ENCODE assay signal across 8 cellular contexts in genomic region chr6:109009761-109010612, GRCh38.
A peak's percentile ranks its signal among the peaks of the same experiment; 100 is the strongest.
DNase-seq lines count a peak whose midpoint lies in the region; ATAC-seq and TF ChIP-seq lines count a peak whose summit lies in the region.

No MANE protein-coding gene starts in this region.

- POLR2A ChIA-PET in A673 (lab: Charles Lee; ENCODE audit: low non-redundant PET): no interaction called here

- H3K36me3 Mint-ChIP-seq in endodermal cell (ENCODE audit: low read depth) (no peaks in the 10 kb centered on the region), natural killer cell (no peaks in the 10 kb centered on the region)

- H3K27me3 Mint-ChIP-seq in endodermal cell (ENCODE audit: insufficient read depth): peaks cover 1% of the 10 kb centered on the region
- no peaks in the 10 kb centered on the region for H3K27me3 Mint-ChIP-seq in natural killer cell (ENCODE audit: low read depth in 2 of 2)

- 21% methylated on average over 12 to 19 of the region's 19 CpGs for WGBS in endodermal cell (ENCODE audit: insufficient coverage in 1 of 2, insufficient read length in 1 of 2), 2 experiments

- H3K9me3 ChIP-seq in A673 (ENCODE audit: low read depth, low read length, poor library complexity, severe bottlenecking) (no peaks in the 10 kb centered on the region), NT2/D1 (ENCODE audit: insufficient read depth, low read length) (no peaks in the 10 kb centered on the region), endodermal cell (ENCODE audit: control insufficient read depth, low read length) (no peaks in the 10 kb centered on the region)

- peak overlapping the region; percentile 96 for H3K27ac Mint-ChIP-seq in endodermal cell
- peak overlapping the region; percentile 90 to 99 for H3K27ac Mint-ChIP-seq in natural killer cell

- H3K27me3 ChIP-seq in A673 (replicated peaks; ENCODE audit: insufficient read depth, low read depth, low read length, poor library complexity): no peaks in the 10 kb centered on the region
- H3K27me3 ChIP-seq in NT2/D1 (ENCODE audit: insufficient read depth, insufficient read length): no peaks in the 10 kb centered on the region
- peaks cover 5% of the 10 kb centered on the region for H3K27me3 ChIP-seq in endodermal cell (ENCODE audit: control insufficient read depth, insufficient read depth, low read length, poor library complexity, severe bottlenecking)

- peaks cover 20% of the 10 kb centered on the region for H3K4me1 Mint-ChIP-seq in endodermal cell
- peaks cover 41 to 54% of the 10 kb centered on the region in 2 donors for H3K4me1 Mint-ChIP-seq in natural killer cell

- intact Hi-C loops in A673 (cut with micrococcal nuclease; ENCODE audit: unreplicated experiment) (no loop called here), natural killer cell (cut with micrococcal nuclease) (loop anchor here (1.0 to 5.0 kb wide), 8 partner anchors 43 to 453 kb away; partner anchors contain the start of gene CD164), sciatic nerve (cut with DNase I) (no loop called here)

- DNase-seq in A673 (ENCODE audit: low spot score): no peak
- DNase-seq in NT2/D1 (ENCODE audit: low read depth, low spot score): no peak
- DNase-seq in endodermal cell: no peak
- DNase-seq in natural killer cell: no peak
- DNase-seq in sciatic nerve (ENCODE audit: low spot score): no peak
- DNase-seq in HuH-7 (ENCODE audit: low spot score): no peak
- no peak for DNase-seq in DMS53 (lab: John Stamatoyannopoulos, UW)

- H3K9me3 Mint-ChIP-seq in endodermal cell (no peaks in the 10 kb centered on the region), natural killer cell (no peaks in the 10 kb centered on the region)

- H3K9ac ChIP-seq in NT2/D1 (ENCODE audit: insufficient read length, low read depth): peak overlapping the region; percentile 85
- H3K9ac ChIP-seq in endodermal cell (ENCODE audit: extremely low read depth, low read length, poor library complexity, severe bottlenecking): peak overlapping the region; percentile 54

- H3K36me3 ChIP-seq in A673 (ENCODE audit: insufficient read depth, low read length, poor library complexity, severe bottlenecking): no peaks in the 10 kb centered on the region
- H3K36me3 ChIP-seq in NT2/D1 (ENCODE audit: insufficient read depth, insufficient read length, low read length): no peaks in the 10 kb centered on the region
- no peaks in the 10 kb centered on the region for H3K36me3 ChIP-seq in endodermal cell (ENCODE audit: control insufficient read depth, insufficient read depth, low read length)

- no peaks in the 10 kb centered on the region for H3K4me1 ChIP-seq in A673 (ENCODE audit: insufficient read depth, low read length, poor library complexity, severe bottlenecking)
- H3K4me1 ChIP-seq in NT2/D1 (ENCODE audit: insufficient read depth, insufficient read length): peaks cover 2% of the 10 kb centered on the region
- no peaks in the 10 kb centered on the region for H3K4me1 ChIP-seq in endodermal cell (ENCODE audit: control insufficient read depth, insufficient read depth, low read length)

- ATAC-seq in GM19438 (IDR thresholded peaks at IDR 0.05; ENCODE audit: low read depth, unreplicated experiment): peak; percentile 20
- ATAC-seq in natural killer cell: no peak
- ATAC-seq in sciatic nerve: no peak

- CTCF ChIA-PET in A673 (lab: Charles Lee): no interaction called here

- H3K4me3 Mint-ChIP-seq in endodermal cell (peak overlapping the region; percentile 79), natural killer cell (peak overlapping the region; percentile 97)

- no TSS peak for BruUV-seq in A673 (replicated peaks; lab: Mats Ljungman, UMichigan)

- peak overlapping the region; percentile 70 for H3K4me3 ChIP-seq in A673 (ENCODE audit: low read depth, low read length, poor library complexity, severe bottlenecking)
- peak overlapping the region; percentile 80 for H3K4me3 ChIP-seq in NT2/D1 (ENCODE audit: insufficient read length, low read depth)
- peak overlapping the region; percentile 86 for H3K4me3 ChIP-seq in endodermal cell (ENCODE audit: low read length)

- no peak for TF ChIP-seq CTCF in A673 (conservative IDR thresholded peaks at IDR 0.05; ENCODE audit: low read depth, low read length)
- TF ChIP-seq CTCF in endodermal cell (conservative IDR thresholded peaks at IDR 0.05): no peak
- no peak for TF ChIP-seq CTCF in natural killer cell (IDR thresholded peaks at IDR 0.05)

- H3K27ac ChIP-seq in A673 (ENCODE audit: low read depth, low read length, poor library complexity, severe bottlenecking) (no peak overlapping the region), endodermal cell (ENCODE audit: low read depth, low read length) (no peak overlapping the region)
